Comparison of ENCODE assay signal across 7 cellular contexts in genomic region chr22:21937041-21937820, GRCh38. TPM values are rescaled to one million over a fixed set of nuclear protein-coding genes. Genes with fewer than 3 reads are reported as not detected.
DNase-seq lines count a peak whose midpoint lies in the region; ATAC-seq, FAIRE-seq and TF ChIP-seq lines count a peak whose summit lies in the region.

No MANE protein-coding gene starts in this region.

- peaks cover 8% of the 10 kb centered on the region for H3K9me1 ChIP-seq in K562 (ENCODE audit: control insufficient read depth, insufficient read depth, low read length)

- H3K79me2 ChIP-seq in K562 (ENCODE audit: control insufficient read depth, insufficient read depth, low read length), result peaks cover 4% of the 10 kb centered on the region; the same call in 1 of the 3 replicates

- peak; percentile 39 for DNase-seq in LoVo (ENCODE audit: low spot score)
- no peak for DNase-seq in K562 (ENCODE audit: extremely low read depth in 1 of 4, low spot score in 3 of 4)
- no peak for DNase-seq in ecto neural progenitor cell (ENCODE audit: low spot score)
- DNase-seq in GM19240 (ENCODE audit: insufficient read length, low spot score), result no peak

- peak overlapping the region; percentile 94 for H3K4me2 ChIP-seq in K562 (ENCODE audit: insufficient read depth, low read length)

- no peak for TF ChIP-seq POLR2A in K562 (conservative IDR thresholded peaks at IDR 0.05)

- H3K27me3 ChIP-seq in K562 (ENCODE audit: control insufficient read depth in 2 of 2, insufficient read depth in 2 of 2, low read length in 2 of 2), result no peaks in the 10 kb centered on the region
- H3K27me3 ChIP-seq in liver (ENCODE audit: control insufficient read depth in 4 of 4, insufficient read depth in 4 of 4, low read length in 3 of 4), result no peaks in the 10 kb centered on the region

- no peaks in the 10 kb centered on the region for H3K9me3 ChIP-seq in K562 (replicated peaks; ENCODE audit: control insufficient read depth, insufficient read depth, low read depth, low read length)
- no peaks in the 10 kb centered on the region for H3K9me3 ChIP-seq in liver (ENCODE audit: control insufficient read depth in 4 of 4, low read length in 3 of 4)

- no peak for TF ChIP-seq EP300 in K562 (IDR thresholded peaks at IDR 0.05; ENCODE audit: low read length)

- H3K27ac ChIP-seq in K562 (ENCODE audit: extremely low read depth, low read depth, low read length), result peak overlapping the region; percentile 85; the same call in 1 of the 3 replicates
- peak overlapping the region; percentile 80 to 91 for H3K27ac ChIP-seq in liver (ENCODE audit: low read depth in 1 of 2, low read length in 2 of 2)
- peak overlapping the region; percentile 96 for H3K27ac ChIP-seq in temporal lobe (ENCODE audit: low read depth, low read length)

- no peak for FAIRE-seq in K562 (lab: Jason Lieb, UNC)

- POLR2A ChIA-PET in K562 (lab: Yijun Ruan, JAX), result interaction anchor here (0.5 to 49.7 kb wide), 39 partner anchors 4 to 966 kb away, joined by 3 to 1041 read pairs (median 4); partner anchors contain the start of genes MAPK1, PPIL2, PPM1F and SDF2L1

- peak overlapping the region; percentile 85 to 92; a peak in 3 of 4 replicates for H3K9ac ChIP-seq in K562 (ENCODE audit: insufficient read depth in 1 of 2, low read depth in 2 of 2, low read length in 2 of 2)
- H3K9ac ChIP-seq in liver (ENCODE audit: low read depth in 1 of 2, low read length in 2 of 2), result peak overlapping the region in 1 of 2 donors; percentile 56

- H3K4me1 ChIP-seq in K562 (replicated peaks in 1 of 2; ENCODE audit: control insufficient read depth in 2 of 2, insufficient read depth in 2 of 2, low read length in 2 of 2) (peaks cover 12 to 50% of the 10 kb centered on the region in 2 experiments), liver (ENCODE audit: control insufficient read depth in 4 of 4, insufficient read depth in 4 of 4, low read length in 3 of 4) (peaks cover 5 to 30% (median 20%) of the 10 kb centered on the region in 4 donors)

- H3K36me3 ChIP-seq in K562 (ENCODE audit: control insufficient read depth, insufficient read depth, low read length) (peaks cover 83% of the 10 kb centered on the region), liver (ENCODE audit: control insufficient read depth in 4 of 4, insufficient read depth in 3 of 4, low read depth in 1 of 4, low read length in 3 of 4) (peaks cover 2 to 10% (median 4%) of the 10 kb centered on the region in 4 donors)

- in situ Hi-C loops in K562 (cut with MboI), result loop anchor here (25.0 kb wide), 3 partner anchors 400 to 800 kb away; partner anchors contain the start of gene HIC2

- H3K4me3 ChIP-seq in K562 (no peak overlapping the region), liver (ENCODE audit: low read depth in 1 of 3, low read length in 3 of 3) (no peak overlapping the region)

- TF ChIP-seq RAD21 in K562 (CRISPR knock-in tag; conservative IDR thresholded peaks at IDR 0.05 in 1 of 2, IDR thresholded peaks at IDR 0.05 in 1 of 2) (no peak), liver (IDR thresholded peaks at IDR 0.05) (no peak)

- intact Hi-C loops in K562 (cut with micrococcal nuclease), result loop anchor here (5.0 kb wide), 2 partner anchors 45 to 110 kb away; partner anchors contain the start of gene TOP3B

- peak overlapping the region; percentile 96 for H2AFZ ChIP-seq in K562 (ENCODE audit: low read depth, low read length)

- TF ChIP-seq CTCF in K562 (IDR thresholded peaks at IDR 0.05 in 2 of 3, conservative IDR thresholded peaks at IDR 0.05 in 1 of 3; ENCODE audit: insufficient read depth in 2 of 3, low read depth in 1 of 3, low read length in 3 of 3), result no peak
- TF ChIP-seq CTCF in liver (IDR thresholded peaks at IDR 0.05; ENCODE audit: low read depth, low read length, missing input control), result no peak

- ATAC-seq in K562 (no peak; the same call in 2 of the 3 replicates), GM19395 (IDR thresholded peaks at IDR 0.05; ENCODE audit: unreplicated experiment) (no peak)

- WGBS in K562 (ENCODE audit: insufficient coverage, low coverage, missing lambda C conversion rate), result 90% methylated on average over 20 of the region's 20 CpGs
- 70% methylated on average over 20 of the region's 20 CpGs for WGBS in liver

- CTCF ChIA-PET in K562 (lab: Yijun Ruan, JAX; ENCODE audit: low intra/inter-chr PET ratio), result interaction anchor here (0.5 to 9.2 kb wide), 21 partner anchors 7 to 1555 kb away, joined by 3 to 609 read pairs (median 4); partner anchors contain the start of genes MAPK1, PPIL2, PPM1F and SDF2L1

- no TSS peak for BruUV-seq in K562 (replicated peaks; lab: Mats Ljungman, UMichigan)

- peaks cover 3% of the 10 kb centered on the region; the same call in 1 of the 2 replicates for H4K20me1 ChIP-seq in K562 (replicated peaks; ENCODE audit: control insufficient read depth, insufficient read depth, low read length)

TF ChIP-seq in K562, 482 proteins besides CTCF, POLR2A, EP300 and RAD21:
- TF ChIP-seq RCOR1 (IDR thresholded peaks at IDR 0.05; ENCODE audit: borderline replicate concordance in 1 of 2, low read depth in 2 of 2, low read length in 2 of 2), result peak in 1 of 2 experiments; percentile 65; a peak in 1 of 4 replicates
- no peak for TF ChIP-seq HNRNPL (IDR thresholded peaks at IDR 0.05; ENCODE audit: low read depth, low read length)
- no peak for TF ChIP-seq FOXA1 (IDR thresholded peaks at IDR 0.05; ENCODE audit: borderline replicate concordance)
- 0 out of 2 replicates have a peak, but pooled peaks have one; percentile 37 for TF ChIP-seq SPI1 (IDR thresholded peaks at IDR 0.05; ENCODE audit: borderline replicate concordance, low read depth, low read length)
- TF ChIP-seq SP2 (IDR thresholded peaks at IDR 0.05; ENCODE audit: extremely low read depth, low read depth, low read length, poor library complexity, severe bottlenecking), result peak; percentile 21

TF ChIP-seq in liver, 16 proteins besides CTCF, POLR2A, EP300 and RAD21 (continues in another document):
- no peak for TF ChIP-seq ATF3 (IDR thresholded peaks at IDR 0.05)
- TF ChIP-seq YY1 (IDR thresholded peaks at IDR 0.05), result no peak
- TF ChIP-seq GABPA (IDR thresholded peaks at IDR 0.05 in 1 of 2, conservative IDR thresholded peaks at IDR 0.05 in 1 of 2), result no peak
- TF ChIP-seq TAF1 (conservative IDR thresholded peaks at IDR 0.05), result no peak
- TF ChIP-seq SP1 (IDR thresholded peaks at IDR 0.05), result no peak
- TF ChIP-seq HNF4A (conservative IDR thresholded peaks at IDR 0.05), result no peak
- no peak for TF ChIP-seq RXRA (IDR thresholded peaks at IDR 0.05)

RNA-seq across cellular contexts. Expression of gene PPM1F, which starts 15.4 kb away (rescaled TPM):
- 103 and 226 TPM in 2 replicates for total RNA-seq in K562 (2011; cell fraction: chromatin; rRNA removed; ENCODE audit: low replicate concordance)
- 122 and 135 TPM in 2 replicates for total RNA-seq in K562 (2011; cell fraction: nucleolus; rRNA removed)
- total RNA-seq in K562 (2011; cell fraction: nucleoplasm; rRNA removed), result 120 and 153 TPM in 2 replicates
- total RNA-seq in K562 (2014; rRNA removed) (132 and 153 TPM in 2 replicates), K562 (2014; rRNA removed; fragmentation: Illumina TruSeq; extraction: Trizol) (33.1 and 36.9 TPM in 2 replicates), K562 (2015; rRNA removed; fragmentation: Illumina TruSeq; extraction: Trizol) (74.6 and 75.0 TPM in 2 replicates), K562 (2021) (157 and 159 TPM in 2 replicates), liver (10 to 100 TPM; 11.4 to 15.5 TPM), temporal lobe (16.0 TPM)
- polyA plus RNA-seq in K562 (2011; rRNA removed) (64.0 and 73.1 TPM in 2 replicates), K562 (2014; fragmentation: Illumina TruSeq; extraction: Trizol) (53.8 and 92.1 TPM in 2 replicates), K562 (2014; fragmentation: Nextera tagmentation; extraction: Ambion mirVana) (1 to 10 TPM; 2.1 to 4.5 TPM), K562 (2014; rRNA removed) (110 and 121 TPM in 2 replicates), liver (1 to 10 TPM; 1.8 to 6.4 TPM)
- polyA plus RNA-seq in K562 (2011; cell fraction: cytosol; rRNA removed), result 74.8 and 124 TPM in 2 replicates
- 187 and 284 TPM in 2 replicates for polyA plus RNA-seq in K562 (2011; cell fraction: nucleus; rRNA removed)
- 81.6 and 118 TPM in 2 replicates for polyA plus RNA-seq in K562 (2012)
- polyA minus RNA-seq in K562 (2011; rRNA and poly(A)+ RNA removed), result 29.5 and 43.3 TPM in 2 replicates
- 53.3 and 68.1 TPM in 2 replicates for polyA minus RNA-seq in K562 (2011; cell fraction: cytosol; rRNA and poly(A)+ RNA removed)
- polyA minus RNA-seq in K562 (2011; cell fraction: nucleus; rRNA and poly(A)+ RNA removed), result 34.9 and 45.5 TPM in 2 replicates

RNA-seq across cellular contexts. Expression of gene TOP3B, which starts 45.4 kb away (rescaled TPM):
- total RNA-seq in K562 (2011; cell fraction: chromatin; rRNA removed; ENCODE audit: low replicate concordance), result 654 and 1,271 TPM in 2 replicates
- total RNA-seq in K562 (2011; cell fraction: nucleolus; rRNA removed), result 667 and 676 TPM in 2 replicates
- total RNA-seq in K562 (2011; cell fraction: nucleoplasm; rRNA removed), result 562 and 595 TPM in 2 replicates
- total RNA-seq in K562 (2014; rRNA removed) (168 and 209 TPM in 2 replicates), K562 (2014; rRNA removed; fragmentation: Illumina TruSeq; extraction: Trizol) (70.7 and 93.0 TPM in 2 replicates), K562 (2015; rRNA removed; fragmentation: Illumina TruSeq; extraction: Trizol) (132 and 135 TPM in 2 replicates), K562 (2021) (182 and 188 TPM in 2 replicates), liver (10 to 100 TPM in 1 of 2 donors, 1 to 10 TPM in 1; 9.7 to 26.9 TPM), temporal lobe (12.3 TPM)
- polyA plus RNA-seq in K562 (2011; rRNA removed) (77.5 and 115 TPM in 2 replicates), K562 (2014; fragmentation: Illumina TruSeq; extraction: Trizol) (112 and 123 TPM in 2 replicates), K562 (2014; fragmentation: Nextera tagmentation; extraction: Ambion mirVana) (10 to 100 TPM in 1 of 2 experiments, 1 to 10 TPM in 1; 3.0 to 11.5 TPM), K562 (2014; rRNA removed) (153 and 161 TPM in 2 replicates), liver (1 to 10 TPM; 6.0 to 7.9 TPM)
- 70.1 and 77.8 TPM in 2 replicates for polyA plus RNA-seq in K562 (2011; cell fraction: cytosol; rRNA removed)
- 984 and 1,286 TPM in 2 replicates for polyA plus RNA-seq in K562 (2011; cell fraction: nucleus; rRNA removed)
- 96.9 and 122 TPM in 2 replicates for polyA plus RNA-seq in K562 (2012)
- 98.9 and 108 TPM in 2 replicates for polyA minus RNA-seq in K562 (2011; rRNA and poly(A)+ RNA removed)
- polyA minus RNA-seq in K562 (2011; cell fraction: cytosol; rRNA and poly(A)+ RNA removed), result 76.3 and 79.3 TPM in 2 replicates
- 248 and 295 TPM in 2 replicates for polyA minus RNA-seq in K562 (2011; cell fraction: nucleus; rRNA and poly(A)+ RNA removed)
